Comparison of ENCODE assay signal across 1 cellular context in genomic region chr1:236966636-236967035, GRCh38.
TF ChIP-seq lines count a peak whose summit lies in the region.

No MANE protein-coding gene starts in this region.

TF ChIP-seq in HepG2, 621 proteins besides CTCF, POLR2A, EP300 and RAD21 (continued from another document and continues in another):
- TF ChIP-seq ARID5B (CRISPR knock-in tag; IDR thresholded peaks at IDR 0.05): peak; percentile 51; the same call in 1 of the 2 replicates
- TF ChIP-seq ZFX (CRISPR knock-in tag; IDR thresholded peaks at IDR 0.05; ENCODE audit: low read depth): no peak
- no peak for TF ChIP-seq SALL2 (CRISPR knock-in tag; IDR thresholded peaks at IDR 0.05)
- no peak for TF ChIP-seq POGK (CRISPR knock-in tag; conservative IDR thresholded peaks at IDR 0.05)
- no peak for TF ChIP-seq ZBTB20 (CRISPR knock-in tag; IDR thresholded peaks at IDR 0.05; ENCODE audit: borderline replicate concordance, low read depth)
- no peak for TF ChIP-seq ZMAT3 (CRISPR knock-in tag; conservative IDR thresholded peaks at IDR 0.05)
- no peak for TF ChIP-seq AFF4 (CRISPR knock-in tag; IDR thresholded peaks at IDR 0.05)
- TF ChIP-seq NCOR1 (IDR thresholded peaks at IDR 0.05; ENCODE audit: borderline replicate concordance, low read length): peak; percentile 52; the same call in 1 of the 2 replicates
- no peak for TF ChIP-seq ZNF30 (CRISPR knock-in tag; IDR thresholded peaks at IDR 0.05)
- no peak for TF ChIP-seq THAP7 (CRISPR knock-in tag; IDR thresholded peaks at IDR 0.05)
- no peak for TF ChIP-seq MBNL3 (CRISPR knock-in tag; conservative IDR thresholded peaks at IDR 0.05)
- TF ChIP-seq ZNF629 (CRISPR knock-in tag; conservative IDR thresholded peaks at IDR 0.05): no peak; the same call in 1 of the 2 replicates
- TF ChIP-seq TEAD3 (CRISPR knock-in tag; optimal IDR thresholded peaks at IDR 0.05; ENCODE audit: borderline replicate concordance): peak; percentile 37
- TF ChIP-seq STAT6 (CRISPR knock-in tag; IDR thresholded peaks at IDR 0.05; ENCODE audit: borderline replicate concordance): no peak
- TF ChIP-seq SATB2 (CRISPR knock-in tag; IDR thresholded peaks at IDR 0.05): no peak
- TF ChIP-seq HCFC1 (IDR thresholded peaks at IDR 0.05; ENCODE audit: low read depth, low read length): no peak
- TF ChIP-seq FOXP1 (IDR thresholded peaks at IDR 0.05): no peak
- peak; percentile 16; the same call in 1 of the 2 replicates for TF ChIP-seq FOXP1 (CRISPR knock-in tag; IDR thresholded peaks at IDR 0.05)
- no peak for TF ChIP-seq ZNF235 (CRISPR knock-in tag; IDR thresholded peaks at IDR 0.05; ENCODE audit: borderline replicate concordance)
- TF ChIP-seq GZF1 (CRISPR knock-in tag; IDR thresholded peaks at IDR 0.05): no peak
- 0 out of 2 replicates have a peak, but pooled peaks have one; percentile 23 for TF ChIP-seq CREM (IDR thresholded peaks at IDR 0.05)
- TF ChIP-seq CREM (CRISPR knock-in tag; IDR thresholded peaks at IDR 0.05): no peak
- no peak for TF ChIP-seq STAT5B (CRISPR knock-in tag; IDR thresholded peaks at IDR 0.05)
- no peak for TF ChIP-seq JUN (CRISPR knock-in tag; IDR thresholded peaks at IDR 0.05)
- no peak for TF ChIP-seq MED8 (CRISPR knock-in tag; IDR thresholded peaks at IDR 0.05; ENCODE audit: insufficient replicate concordance)
- TF ChIP-seq BCL3 (CRISPR knock-in tag; IDR thresholded peaks at IDR 0.05): no peak
- TF ChIP-seq HNRNPH1 (optimal IDR thresholded peaks at IDR 0.05; ENCODE audit: low read depth, low read length): no peak
- no peak for TF ChIP-seq ZSCAN12 (CRISPR knock-in tag; IDR thresholded peaks at IDR 0.05)
- TF ChIP-seq TEAD2 (CRISPR knock-in tag; IDR thresholded peaks at IDR 0.05): no peak
- no peak for TF ChIP-seq THAP8 (CRISPR knock-in tag; IDR thresholded peaks at IDR 0.05; ENCODE audit: borderline replicate concordance)
- TF ChIP-seq ZBTB1 (CRISPR knock-in tag; IDR thresholded peaks at IDR 0.05; ENCODE audit: borderline replicate concordance): no peak
- TF ChIP-seq SP5 (CRISPR knock-in tag; IDR thresholded peaks at IDR 0.05; ENCODE audit: borderline replicate concordance, low read depth): peak; percentile 44; the same call in 1 of the 2 replicates
- peak; percentile 44 for TF ChIP-seq HNF4A (CRISPR knock-in tag; IDR thresholded peaks at IDR 0.05)
- no peak for TF ChIP-seq ZNF33B (CRISPR knock-in tag; IDR thresholded peaks at IDR 0.05)
- TF ChIP-seq TFDP2 (CRISPR knock-in tag; IDR thresholded peaks at IDR 0.05): no peak
- no peak for TF ChIP-seq NONO (IDR thresholded peaks at IDR 0.05)
- no peak for TF ChIP-seq NONO (CRISPR knock-in tag; conservative IDR thresholded peaks at IDR 0.05)
- TF ChIP-seq ZFP1 (CRISPR knock-in tag; IDR thresholded peaks at IDR 0.05): no peak
- no peak for TF ChIP-seq ZBTB7B (CRISPR knock-in tag; IDR thresholded peaks at IDR 0.05)
- TF ChIP-seq FOXA1 (IDR thresholded peaks at IDR 0.05): no peak
- peak; percentile 28; the same call in 1 of the 2 replicates for TF ChIP-seq FOXA1 (CRISPR knock-in tag; IDR thresholded peaks at IDR 0.05)
- TF ChIP-seq ZBTB25 (CRISPR knock-in tag; IDR thresholded peaks at IDR 0.05): no peak
- no peak for TF ChIP-seq ZNF737 (CRISPR knock-in tag; IDR thresholded peaks at IDR 0.05; ENCODE audit: borderline replicate concordance)
- TF ChIP-seq ZNF576 (CRISPR knock-in tag; IDR thresholded peaks at IDR 0.05): no peak
- no peak for TF ChIP-seq NR1H2 (CRISPR knock-in tag; IDR thresholded peaks at IDR 0.05; ENCODE audit: borderline replicate concordance, low read depth)
- TF ChIP-seq ZNF207 (IDR thresholded peaks at IDR 0.05; ENCODE audit: borderline replicate concordance): no peak
- no peak for TF ChIP-seq ZSCAN5A (CRISPR knock-in tag; IDR thresholded peaks at IDR 0.05; ENCODE audit: borderline replicate concordance)
- no peak for TF ChIP-seq ZNF333 (CRISPR knock-in tag; IDR thresholded peaks at IDR 0.05; ENCODE audit: borderline replicate concordance)
- no peak for TF ChIP-seq ZNF543 (CRISPR knock-in tag; IDR thresholded peaks at IDR 0.05)
- TF ChIP-seq SIN3A (IDR thresholded peaks at IDR 0.05; ENCODE audit: borderline replicate concordance, low read depth, low read length): no peak
